12 cellular contexts compared by ENCODE assay signal in genomic region chr2:36695746-36696415, GRCh38. TPM values are rescaled to one million over a fixed set of nuclear protein-coding genes. Genes with fewer than 3 reads are reported as not detected.
DNase-seq lines count a peak whose midpoint lies in the region; ATAC-seq and TF ChIP-seq lines count a peak whose summit lies in the region.
"Had no signal": no experiment of that assay in that cellular context is flagged by ENCODE, and none has a peak within 500 bp of the region (broad histone marks: within the 10 kb centered on the region; RNA-seq: fewer than 3 reads in every experiment).

No MANE protein-coding gene starts in this region.

- peak overlapping the region; percentile 57 for H2AFZ ChIP-seq in GM23248
- H2AFZ ChIP-seq in PC-3 (ENCODE audit: low read length), result peak overlapping the region; percentile 24; the same call in 1 of the 2 replicates
- no peak overlapping the region for H2AFZ ChIP-seq in MM.1S (ENCODE audit: low read length)

- H3K9me3 ChIP-seq in GM23248 (ENCODE audit: low read depth) (no peaks in the 10 kb centered on the region), PC-3 (ENCODE audit: low read length) (no peaks in the 10 kb centered on the region), esophagus squamous epithelium (no peaks in the 10 kb centered on the region), gastrocnemius medialis (no peaks in the 10 kb centered on the region), MM.1S (replicated peaks; ENCODE audit: insufficient read depth, low read length) (no peaks in the 10 kb centered on the region)

- DNase-seq in GM23248 (peak; percentile 86), PC-3 (peak; percentile 57), esophagus squamous epithelium (lab: John Stamatoyannopoulos, UW) (no peak), gastrocnemius medialis (no peak), MM.1S (no peak), DMS79 (lab: John Stamatoyannopoulos, UW) (no peak), NCI-H1694 treated with DMSO at 0.1 percent for 48 hours (lab: John Stamatoyannopoulos, UW) (no peak)
- DNase-seq in activated naive CD8-positive, alpha-beta T cell treated with anti-CD3 and anti-CD28 coated beads for 36 hours, result no peak
- DNase-seq: activated T-cell treated with anti-CD3 and anti-CD28 coated beads, Interleukin-2, amount 50 U/mL, for 1 hour; kidney glomerular epithelial cell; NCI-H2227 treated with DMSO at 0.1 percent for 48 hours had no signal

- H3K9ac ChIP-seq in GM23248 (peak overlapping the region; percentile 67), PC-3 (ENCODE audit: low read length) (no peak overlapping the region), MM.1S (ENCODE audit: low read length) (no peak overlapping the region)

- intact Hi-C loops in PC-3 (cut with micrococcal nuclease), result loop anchor here (5.0 to 10.0 kb wide), 2 partner anchors 81 to 219 kb away; no protein-coding TSS in a partner anchor
- intact Hi-C loops in esophagus squamous epithelium (cut with DNase I), result no loop called here
- intact Hi-C loops in gastrocnemius medialis (cut with DNase I; ENCODE audit: low total_unique reads), result loop anchor here (5.0 kb wide), 1 partner anchor 86 kb away; no protein-coding TSS in a partner anchor

- no TSS peak for BruUV-seq in PC-3 (replicated peaks; lab: Mats Ljungman, UMichigan)

- H3F3A ChIP-seq in GM23248 (ENCODE audit: insufficient read depth) (peaks cover 19% of the 10 kb centered on the region), PC-3 (ENCODE audit: low read length, unreplicated experiment) (no peaks in the 10 kb centered on the region), MM.1S (ENCODE audit: insufficient read depth, low read length) (no peaks in the 10 kb centered on the region)

- POLR2A ChIA-PET in PC-3 (lab: Charles Lee; ENCODE audit: unreplicated experiment), result interaction anchor here (0.6 to 0.7 kb wide), 2 partner anchors 264 to 732 kb away, joined by 3 to 4 read pairs; no protein-coding TSS in a partner anchor

- in situ Hi-C loops in GM23248 (cut with MboI) (no loop called here), gastrocnemius medialis (cut with MboI; ENCODE audit: low sequenced_read_pairs in 4 of 4) (loop anchor here in 1 of 4 donors (10.0 kb wide), 1 partner anchor 89 kb away; no protein-coding TSS in a partner anchor)

- H3K36me3 ChIP-seq in GM23248 (ENCODE audit: low read depth) (no peaks in the 10 kb centered on the region), PC-3 (ENCODE audit: low read depth, low read length) (no peaks in the 10 kb centered on the region), esophagus squamous epithelium (no peaks in the 10 kb centered on the region), gastrocnemius medialis (no peaks in the 10 kb centered on the region), MM.1S (replicated peaks; ENCODE audit: insufficient read depth, low read length) (no peaks in the 10 kb centered on the region)

- no peaks in the 10 kb centered on the region for H4K20me1 ChIP-seq in GM23248 (ENCODE audit: insufficient read depth)
- H4K20me1 ChIP-seq in PC-3 (ENCODE audit: low read length), result no peaks in the 10 kb centered on the region
- H4K20me1 ChIP-seq in MM.1S (ENCODE audit: insufficient read depth, low read length), result no peaks in the 10 kb centered on the region

- H3K27ac ChIP-seq in GM23248, result peak overlapping the region; percentile 80
- H3K27ac ChIP-seq in PC-3 (ENCODE audit: low read length), result no peak overlapping the region
- H3K27ac ChIP-seq in esophagus squamous epithelium, result peak overlapping the region in 1 of 4 donors; percentile 59
- no peak overlapping the region for H3K27ac ChIP-seq in gastrocnemius medialis
- H3K27ac ChIP-seq in MM.1S (ENCODE audit: low read length), result no peak overlapping the region

- TF ChIP-seq POLR2A in esophagus squamous epithelium (IDR thresholded peaks at IDR 0.05) (no peak), gastrocnemius medialis (IDR thresholded peaks at IDR 0.05) (no peak)

- H3K9me2 ChIP-seq in GM23248 (ENCODE audit: insufficient read depth) (no peaks in the 10 kb centered on the region), PC-3 (replicated peaks; ENCODE audit: low read length) (no peaks in the 10 kb centered on the region), MM.1S (replicated peaks; ENCODE audit: insufficient read depth, low read length) (no peaks in the 10 kb centered on the region)

- H3K4me3 ChIP-seq in GM23248 (peak overlapping the region; percentile 59), PC-3 (ENCODE audit: low read length) (no peak overlapping the region), esophagus squamous epithelium (no peak overlapping the region), gastrocnemius medialis (peak overlapping the region in 1 of 4 donors; percentile 35), MM.1S (ENCODE audit: low read length) (no peak overlapping the region)

- H3K27ac Mint-ChIP-seq in activated naive CD8-positive, alpha-beta T cell treated with anti-CD3 and anti-CD28 coated beads for 36 hours, result no peak overlapping the region

- H3K79me2 ChIP-seq in GM23248 (ENCODE audit: insufficient read depth) (no peaks in the 10 kb centered on the region), PC-3 (ENCODE audit: low read length) (no peaks in the 10 kb centered on the region), MM.1S (ENCODE audit: low read length) (no peaks in the 10 kb centered on the region)

- CTCF ChIA-PET in PC-3 (lab: Charles Lee), result interaction anchor here (0.7 kb wide), 1 partner anchor 69 kb away, joined by 19 read pairs; no protein-coding TSS in a partner anchor

- WGBS in GM23248 (ENCODE audit: low coverage in 1 of 2, low lambda C conversion rate in 2 of 2, missing lambda C conversion rate in 2 of 2), 2 experiments, result 14 to 16% methylated on average over 7 of the region's 7 CpGs
- WGBS in esophagus squamous epithelium, 2 donors, result 18 to 19% methylated on average over 6 to 7 of the region's 7 CpGs

- H3K36me3 Mint-ChIP-seq in activated naive CD8-positive, alpha-beta T cell treated with anti-CD3 and anti-CD28 coated beads for 36 hours, result no peaks in the 10 kb centered on the region

- H3K27me3 ChIP-seq in GM23248 (replicated peaks; ENCODE audit: insufficient read depth) (no peaks in the 10 kb centered on the region), PC-3 (ENCODE audit: low read length) (no peaks in the 10 kb centered on the region), esophagus squamous epithelium (no peaks in the 10 kb centered on the region), gastrocnemius medialis (no peaks in the 10 kb centered on the region), MM.1S (replicated peaks; ENCODE audit: insufficient read depth, low read length) (no peaks in the 10 kb centered on the region)

- ATAC-seq in PC-3 (peak; percentile 95), gastrocnemius medialis (peak; percentile 46 to 51)

- H3K4me1 Mint-ChIP-seq in activated naive CD8-positive, alpha-beta T cell treated with anti-CD3 and anti-CD28 coated beads for 36 hours, result no peaks in the 10 kb centered on the region

- peak overlapping the region; percentile 92 for H3K4me2 ChIP-seq in GM23248 (ENCODE audit: unreplicated experiment)
- peak overlapping the region; percentile 47 for H3K4me2 ChIP-seq in PC-3 (ENCODE audit: low read length)
- no peak overlapping the region for H3K4me2 ChIP-seq in MM.1S (ENCODE audit: low read depth, low read length)

- H3K27me3 Mint-ChIP-seq in activated naive CD8-positive, alpha-beta T cell treated with anti-CD3 and anti-CD28 coated beads for 36 hours, result peaks cover 11% of the 10 kb centered on the region

- TF ChIP-seq CTCF in PC-3 (conservative IDR thresholded peaks at IDR 0.05; ENCODE audit: low read depth, low read length) (peak; percentile 51), esophagus squamous epithelium (IDR thresholded peaks at IDR 0.05) (peak in 4 of 6 experiments; percentile 20 to 45 (median 34)), gastrocnemius medialis (IDR thresholded peaks at IDR 0.05 in 4 of 5, conservative IDR thresholded peaks at IDR 0.05 in 1 of 5) (peak in 1 of 5 experiments; percentile 19), MM.1S (IDR thresholded peaks at IDR 0.05; ENCODE audit: low read length) (no peak)

- no peaks in the 10 kb centered on the region for H3K9me3 Mint-ChIP-seq in activated naive CD8-positive, alpha-beta T cell treated with anti-CD3 and anti-CD28 coated beads for 36 hours

- H3K4me3 Mint-ChIP-seq in activated naive CD8-positive, alpha-beta T cell treated with anti-CD3 and anti-CD28 coated beads for 36 hours, result no peak overlapping the region

- H3K4me1 ChIP-seq in GM23248 (ENCODE audit: insufficient read depth) (peaks cover 17% of the 10 kb centered on the region), PC-3 (ENCODE audit: insufficient read depth, low read length) (peaks cover 12% of the 10 kb centered on the region), esophagus squamous epithelium (peaks cover 0 to 26% (median 0%) of the 10 kb centered on the region in 3 donors), gastrocnemius medialis (no peaks in the 10 kb centered on the region), MM.1S (ENCODE audit: low read length) (no peaks in the 10 kb centered on the region)

RNA-seq across cellular contexts. Expression of gene VIT, which starts 0.6 kb away (rescaled TPM):
- total RNA-seq in GM23248 (2014; rRNA removed; shearing (Covaris generic)), result 0.22 TPM in 1 of 2 replicates, not detected in the other
- polyA plus RNA-seq in GM23248 (2016; fragmentation: Nextera tagmentation; extraction: Ambion mirVana), result 0.31 TPM in 1 of 2 replicates, not detected in the other
- total RNA-seq in PC-3 (2014; rRNA removed) (not detected in 2 replicates), esophagus squamous epithelium (10 to 100 TPM in 2 of 4 donors, 1 to 10 TPM in 2; 2.9 to 36.8 (median 10.6) TPM), gastrocnemius medialis (10 to 100 TPM; 14.4 to 27.3 (median 17.6) TPM)
- total RNA-seq in activated naive CD8-positive, alpha-beta T cell treated with anti-CD3 and anti-CD28 coated beads for 36 hours, result not detected
- total RNA-seq: T-helper 2 cell treated with Interferon-gamma antibody and Interleukin-4, amounts not matched to agents 100 ng/mL and 5 ng/mL, for 36 hours had no signal

Comparison
In these comparisons a context has a peak if more than half of its experiments do, and no peak if none do; other contexts are left out.
1. DNase-seq: peak in GM23248 (single experiment) and PC-3 (single experiment); none in esophagus squamous epithelium (single experiment), gastrocnemius medialis (0 of 2), activated naive CD8-positive, alpha-beta T cell treated with anti-CD3 and anti-CD28 coated beads for 36 hours (single experiment), MM.1S (single experiment), DMS79 (single experiment) and NCI-H1694 treated with DMSO at 0.1 percent for 48 hours (single experiment).